ENCODE assay signal across 32 cellular contexts in genomic region chr1:205049479-205049878, GRCh38. TPM values are rescaled to one million over a fixed set of nuclear protein-coding genes. Genes with fewer than 3 reads are reported as not detected.
A peak's percentile ranks its signal among the peaks of the same experiment; 100 is the strongest.
DNase-seq lines count a peak whose midpoint lies in the region; ATAC-seq and TF ChIP-seq lines count a peak whose summit lies in the region.
"Had no signal": no experiment of that assay in that cellular context is flagged by ENCODE, and none has a peak within 500 bp of the region (broad histone marks: within the 10 kb centered on the region; RNA-seq: fewer than 3 reads in every experiment).

No MANE protein-coding gene starts in this region.

- H3K9me3 ChIP-seq in left ventricle myocardium inferior (replicated peaks): no peaks in the 10 kb centered on the region
- H3K9me3 ChIP-seq: A549, colonic mucosa, gastroesophageal sphincter, neutrophil, suprapubic skin had no signal

- DNase-seq in Right ventricle myocardium inferior (ENCODE audit: missing footprints) (no peak), left ventricle myocardium inferior (no peak), caudate nucleus (lab: John Stamatoyannopoulos, UW) (peak in 45 of 61 donors; percentile 13 to 73 (median 41)), medulla oblongata (ENCODE audit: extremely low spot score) (peak; percentile 73), superior temporal gyrus (ENCODE audit: extremely low spot score) (peak; percentile 75), NCI-H1417 treated with DMSO at 0.1 percent for 48 hours (lab: John Stamatoyannopoulos, UW) (no peak)
- DNase-seq: activated CD4-positive, alpha-beta memory T cell treated with anti-CD3 and anti-CD28 coated beads, Interleukin-2, amount 10 ng/mL, durations not matched to agents 7 days and 5 days; activated CD8-positive, alpha-beta memory T cell treated with anti-CD3 and anti-CD28 coated beads, Interleukin-2, amount 50 U/mL, for 48 hours; activated naive CD4-positive, alpha-beta T cell treated with anti-CD3 and anti-CD28 coated beads for 36 hours; AML-193; CD4-positive, alpha-beta memory T cell; colonic mucosa; effector CD8-positive, alpha-beta T cell; H9; KG1; midbrain; naive B cell; NCI-H1105; NCI-H1930; NCI-H526 treated with DMSO at 0.1 percent for 48 hours; T-helper 9 cell had no signal

- H3K36me3 Mint-ChIP-seq in activated T-helper 17 cell treated with anti-CD3 and anti-CD28 coated beads, Interleukin-2, amount 50 U/mL, for 72 hours (ENCODE audit: low read depth): no peaks in the 10 kb centered on the region
- H3K36me3 Mint-ChIP-seq: CD4-positive, alpha-beta memory T cell; naive B cell; stimulated activated memory B cell treated with anti-CD40 and anti-IgM and Interleukin-4, amounts not matched to agents 10 μg/mL and 1 μg/mL and 100 μg/mL, for 72 hours had no signal

- no peaks in the 10 kb centered on the region for H3K9me3 Mint-ChIP-seq in activated T-helper 17 cell treated with anti-CD3 and anti-CD28 coated beads, Interleukin-2, amount 50 U/mL, for 72 hours
- H3K9me3 Mint-ChIP-seq: activated CD4-positive, alpha-beta memory T cell treated with anti-CD3 and anti-CD28 coated beads, Interleukin-2, amount 10 ng/mL, durations not matched to agents 7 days and 5 days; activated naive CD4-positive, alpha-beta T cell treated with anti-CD3 and anti-CD28 coated beads for 36 hours; activated T-helper 1 cell treated with anti-CD3 and anti-CD28 coated beads, Interleukin-12 subunit alpha, Interleukin-12 subunit beta, Interleukin-2, Interleukin-4 antibody, amounts not matched to agents 30 ng/mL and 10 ng/mL and 1 ng/mL, durations not matched to agents 14 hours and 24 hours and 36 hours; CD4-positive, alpha-beta memory T cell; H9; naive B cell; stimulated activated memory B cell treated with anti-CD40 and anti-IgM and Interleukin-4, amounts not matched to agents 10 μg/mL and 1 μg/mL and 100 μg/mL, for 72 hours had no signal

- no peak overlapping the region for H3K27ac Mint-ChIP-seq in activated T-helper 17 cell treated with anti-CD3 and anti-CD28 coated beads, Interleukin-2, amount 50 U/mL, for 72 hours
- H3K27ac Mint-ChIP-seq: activated CD4-positive, alpha-beta memory T cell treated with anti-CD3 and anti-CD28 coated beads, Interleukin-2, amount 10 ng/mL, durations not matched to agents 7 days and 5 days; activated naive CD4-positive, alpha-beta T cell treated with anti-CD3 and anti-CD28 coated beads for 36 hours; activated T-helper 1 cell treated with anti-CD3 and anti-CD28 coated beads, Interleukin-12 subunit alpha, Interleukin-12 subunit beta, Interleukin-2, Interleukin-4 antibody, amounts not matched to agents 30 ng/mL and 10 ng/mL and 1 ng/mL, durations not matched to agents 14 hours and 24 hours and 36 hours; CD4-positive, alpha-beta memory T cell; H9; naive B cell; stimulated activated memory B cell treated with anti-CD40 and anti-IgM and Interleukin-4, amounts not matched to agents 10 μg/mL and 1 μg/mL and 100 μg/mL, for 72 hours had no signal

- peaks cover 25% of the 10 kb centered on the region for H3K27me3 Mint-ChIP-seq in activated T-helper 17 cell treated with anti-CD3 and anti-CD28 coated beads, Interleukin-2, amount 50 U/mL, for 72 hours

- no peak overlapping the region for H3K4me3 Mint-ChIP-seq in activated T-helper 17 cell treated with anti-CD3 and anti-CD28 coated beads, Interleukin-2, amount 50 U/mL, for 72 hours
- H3K4me3 Mint-ChIP-seq: activated CD4-positive, alpha-beta memory T cell treated with anti-CD3 and anti-CD28 coated beads, Interleukin-2, amount 10 ng/mL, durations not matched to agents 7 days and 5 days; activated naive CD4-positive, alpha-beta T cell treated with anti-CD3 and anti-CD28 coated beads for 36 hours; activated T-helper 1 cell treated with anti-CD3 and anti-CD28 coated beads, Interleukin-12 subunit alpha, Interleukin-12 subunit beta, Interleukin-2, Interleukin-4 antibody, amounts not matched to agents 30 ng/mL and 10 ng/mL and 1 ng/mL, durations not matched to agents 14 hours and 24 hours and 36 hours; CD4-positive, alpha-beta memory T cell; H9; naive B cell; stimulated activated memory B cell treated with anti-CD40 and anti-IgM and Interleukin-4, amounts not matched to agents 10 μg/mL and 1 μg/mL and 100 μg/mL, for 72 hours had no signal

- intact Hi-C loops in Right ventricle myocardium inferior (cut with DNase I): no loop called here
- intact Hi-C loops in left ventricle myocardium inferior (cut with micrococcal nuclease): no loop called here

- no peaks in the 10 kb centered on the region for H3K36me3 ChIP-seq in left ventricle myocardium inferior
- H3K36me3 ChIP-seq: colonic mucosa, gastroesophageal sphincter, neutrophil, suprapubic skin had no signal

- H3K4me1 ChIP-seq in left ventricle myocardium inferior: no peaks in the 10 kb centered on the region
- H3K4me1 ChIP-seq: A549, colonic mucosa, suprapubic skin had no signal

- no peak overlapping the region for H3K4me3 ChIP-seq in left ventricle myocardium inferior
- H3K4me3 ChIP-seq: A549, colonic mucosa, gastroesophageal sphincter, skin epidermis, suprapubic skin had no signal

- H3K27me3 ChIP-seq in left ventricle myocardium inferior (ENCODE audit: low read depth): peaks cover 86% of the 10 kb centered on the region

- peak; percentile 64 for ATAC-seq in Right ventricle myocardium inferior
- no peak for ATAC-seq in GM21529 (IDR thresholded peaks at IDR 0.05; ENCODE audit: unreplicated experiment)
- ATAC-seq in activated T-helper 17 cell treated with anti-CD3 and anti-CD28 coated beads, Interleukin-2, amount 50 U/mL, for 72 hours (replicated peaks): no peak
- ATAC-seq: A549; gastroesophageal sphincter; stimulated activated memory B cell treated with anti-CD40 and anti-IgM and Interleukin-4, amounts not matched to agents 10 μg/mL and 1 μg/mL and 100 μg/mL, for 72 hours had no signal

- TF ChIP-seq CTCF in left ventricle myocardium inferior (IDR thresholded peaks at IDR 0.05; ENCODE audit: borderline replicate concordance): no peak

- H3K4me1 Mint-ChIP-seq in activated T-helper 17 cell treated with anti-CD3 and anti-CD28 coated beads, Interleukin-2, amount 50 U/mL, for 72 hours: no peaks in the 10 kb centered on the region
- H3K4me1 Mint-ChIP-seq: activated CD4-positive, alpha-beta memory T cell treated with anti-CD3 and anti-CD28 coated beads, Interleukin-2, amount 10 ng/mL, durations not matched to agents 7 days and 5 days; CD4-positive, alpha-beta memory T cell; stimulated activated memory B cell treated with anti-CD40 and anti-IgM and Interleukin-4, amounts not matched to agents 10 μg/mL and 1 μg/mL and 100 μg/mL, for 72 hours had no signal

- H3K27ac ChIP-seq in left ventricle myocardium inferior (replicated peaks) (no peak overlapping the region), caudate nucleus (ENCODE audit: low read depth, low read length) (peak overlapping the region; percentile 98)
- H3K27ac ChIP-seq: A549, colonic mucosa, gastroesophageal sphincter, HL-60, neutrophil, skin epidermis, suprapubic skin had no signal

RNA-seq across cellular contexts. Expression of gene CNTN2, which starts 6.5 kb away (rescaled TPM):
- total RNA-seq in Right ventricle myocardium inferior (0.51 TPM), left ventricle myocardium inferior (0.58 TPM)
- not detected for total RNA-seq in activated T-helper 17 cell treated with anti-CD3 and anti-CD28 coated beads, Interleukin-2, amount 50 U/mL, for 72 hours
- total RNA-seq: activated CD4-positive, alpha-beta memory T cell treated with anti-CD3 and anti-CD28 coated beads, Interleukin-2, amount 10 ng/mL, durations not matched to agents 7 days and 5 days; activated naive CD4-positive, alpha-beta T cell treated with anti-CD3 and anti-CD28 coated beads for 36 hours; activated T-helper 1 cell treated with anti-CD3 and anti-CD28 coated beads, Interleukin-12 subunit alpha, Interleukin-12 subunit beta, Interleukin-2, Interleukin-4 antibody, amounts not matched to agents 30 ng/mL and 10 ng/mL and 1 ng/mL, durations not matched to agents 14 hours and 24 hours and 36 hours; CD4-positive, alpha-beta memory T cell; pulmonary artery endothelial cell had no signal

RNA-seq across cellular contexts. Expression of gene TMEM81, which starts 34.8 kb away (rescaled TPM):
- 2.5 TPM for total RNA-seq in Right ventricle myocardium inferior
- total RNA-seq in left ventricle myocardium inferior: 3.1 TPM
- total RNA-seq in activated T-helper 17 cell treated with anti-CD3 and anti-CD28 coated beads, Interleukin-2, amount 50 U/mL, for 72 hours: 1 to 10 TPM; 3.1 to 3.9 TPM

Comparison
In these comparisons a context has a peak if more than half of its experiments do, and no peak if none do; other contexts are left out.
1. DNase-seq: peak in caudate nucleus (45 of 61), medulla oblongata (single experiment) and superior temporal gyrus (single experiment); none in Right ventricle myocardium inferior (single experiment), left ventricle myocardium inferior (single experiment) and NCI-H1417 treated with DMSO at 0.1 percent for 48 hours (single experiment).